ENCODE assay signal across 13 cellular contexts in genomic region chr12:116980083-116980482, GRCh38.
"Had no signal": no experiment of that assay in that cellular context is flagged by ENCODE, and none has a peak within 500 bp of the region (broad histone marks: within the 10 kb centered on the region; RNA-seq: fewer than 3 reads in every experiment).

No MANE protein-coding gene starts in this region.

- ATAC-seq: effector memory CD8-positive, alpha-beta T cell; gastrocnemius medialis; heart left ventricle; left cardiac atrium; stimulated activated effector memory CD8-positive, alpha-beta T cell treated with anti-CD3 and anti-CD28 coated beads, Interleukin-12 subunit alpha, Interleukin-12 subunit beta, amount 100 ng/mL, for 72 hours had no signal

- H3K4me1 Mint-ChIP-seq: immature natural killer cell; stimulated activated effector memory CD8-positive, alpha-beta T cell treated with anti-CD3 and anti-CD28 coated beads, Interleukin-12 subunit alpha, Interleukin-12 subunit beta, amount 100 ng/mL, for 72 hours had no signal

- H3K27me3 ChIP-seq: gastrocnemius medialis, heart left ventricle, ovary had no signal

- H3K27ac ChIP-seq: gastrocnemius medialis, heart left ventricle, ovary had no signal

- H3K4me3 ChIP-seq: gastrocnemius medialis, heart left ventricle, lung, ovary had no signal

- H3K9me3 Mint-ChIP-seq: activated naive CD4-positive, alpha-beta T cell treated with anti-CD3 and anti-CD28 coated beads, Interleukin-2, amount 10 ng/mL, durations not matched to agents 7 days and 5 days; dendritic cell treated with granulocyte-macrophage colony-stimulating factor and Interleukin-4, amounts not matched to agents 40 ng/mL and 50 ng/mL, for 4 days; effector memory CD8-positive, alpha-beta T cell; immature natural killer cell; neural crest cell; stimulated activated effector memory CD8-positive, alpha-beta T cell treated with anti-CD3 and anti-CD28 coated beads, Interleukin-12 subunit alpha, Interleukin-12 subunit beta, amount 100 ng/mL, for 72 hours had no signal

- H3K36me3 Mint-ChIP-seq: activated naive CD4-positive, alpha-beta T cell treated with anti-CD3 and anti-CD28 coated beads, Interleukin-2, amount 10 ng/mL, durations not matched to agents 7 days and 5 days; stimulated activated effector memory CD8-positive, alpha-beta T cell treated with anti-CD3 and anti-CD28 coated beads, Interleukin-12 subunit alpha, Interleukin-12 subunit beta, amount 100 ng/mL, for 72 hours had no signal

- H3K36me3 ChIP-seq: gastrocnemius medialis, ovary had no signal

- H3K27ac Mint-ChIP-seq: activated naive CD4-positive, alpha-beta T cell treated with anti-CD3 and anti-CD28 coated beads, Interleukin-2, amount 10 ng/mL, durations not matched to agents 7 days and 5 days; dendritic cell treated with granulocyte-macrophage colony-stimulating factor and Interleukin-4, amounts not matched to agents 40 ng/mL and 50 ng/mL, for 4 days; effector memory CD8-positive, alpha-beta T cell; stimulated activated effector memory CD8-positive, alpha-beta T cell treated with anti-CD3 and anti-CD28 coated beads, Interleukin-12 subunit alpha, Interleukin-12 subunit beta, amount 100 ng/mL, for 72 hours had no signal

- H3K27me3 Mint-ChIP-seq: activated naive CD4-positive, alpha-beta T cell treated with anti-CD3 and anti-CD28 coated beads, Interleukin-2, amount 10 ng/mL, durations not matched to agents 7 days and 5 days; dendritic cell treated with granulocyte-macrophage colony-stimulating factor and Interleukin-4, amounts not matched to agents 40 ng/mL and 50 ng/mL, for 4 days; effector memory CD8-positive, alpha-beta T cell had no signal

- H3K4me1 ChIP-seq: gastrocnemius medialis had no signal

- H3K9me3 ChIP-seq: gastrocnemius medialis, heart left ventricle, ovary had no signal

- H3K4me3 Mint-ChIP-seq: activated naive CD4-positive, alpha-beta T cell treated with anti-CD3 and anti-CD28 coated beads, Interleukin-2, amount 10 ng/mL, durations not matched to agents 7 days and 5 days; dendritic cell treated with granulocyte-macrophage colony-stimulating factor and Interleukin-4, amounts not matched to agents 40 ng/mL and 50 ng/mL, for 4 days; effector memory CD8-positive, alpha-beta T cell; immature natural killer cell; neural crest cell; stimulated activated effector memory CD8-positive, alpha-beta T cell treated with anti-CD3 and anti-CD28 coated beads, Interleukin-12 subunit alpha, Interleukin-12 subunit beta, amount 100 ng/mL, for 72 hours had no signal

- DNase-seq: activated CD4-positive, CD25-positive, alpha-beta regulatory T cell treated with anti-CD3 and anti-CD28 coated beads, Interleukin-2, amount 50 U/mL, for 72 hours; activated naive CD4-positive, alpha-beta T cell treated with anti-CD3 and anti-CD28 coated beads, Interleukin-2, amount 10 ng/mL, durations not matched to agents 7 days and 5 days; effector memory CD8-positive, alpha-beta T cell; gastrocnemius medialis; heart left ventricle; immature natural killer cell; left cardiac atrium; midbrain; ovary had no signal
